ENCODE assay signal across 17 cellular contexts in the genomic region with DNA sequence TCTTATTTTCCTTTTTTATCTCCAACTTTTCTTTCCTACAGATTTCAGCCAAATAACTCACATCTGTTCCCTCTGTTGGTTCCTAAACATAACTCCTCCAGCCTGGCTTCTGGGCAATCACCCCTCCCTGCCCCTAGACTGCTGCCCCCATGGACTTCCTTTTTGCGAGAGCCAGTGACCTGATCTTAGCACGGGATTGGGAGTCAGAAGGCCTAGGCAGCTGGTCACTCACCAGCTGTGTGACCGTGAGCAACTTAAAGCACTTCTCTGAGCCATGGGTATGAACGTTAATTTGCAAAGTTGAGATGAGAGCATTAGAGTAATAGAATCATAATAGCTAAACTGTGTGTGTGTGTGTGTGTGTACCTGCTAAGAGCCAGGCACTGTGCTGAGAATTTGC. TPM values are rescaled to one million over a fixed set of nuclear protein-coding genes. Genes with fewer than 3 reads are reported as not detected.
A peak's percentile ranks its signal among the peaks of the same experiment; 100 is the strongest.
DNase-seq lines count a peak whose midpoint lies in the region; ATAC-seq, FAIRE-seq and TF ChIP-seq lines count a peak whose summit lies in the region.
"Had no signal": no experiment of that assay in that cellular context is flagged by ENCODE, and none has a peak within 500 bp of the region (broad histone marks: within the 10 kb centered on the region; RNA-seq: fewer than 3 reads in every experiment).

No MANE protein-coding gene starts in this region.

- peaks cover 2% of the 10 kb centered on the region; the same call in 1 of the 2 replicates for H3K23me2 ChIP-seq in H1 (ENCODE audit: low read depth, low read length)

- H3K27ac Mint-ChIP-seq in CD4-positive, alpha-beta T cell = peak overlapping the region; percentile 88
- H3K27ac Mint-ChIP-seq in natural killer cell treated with Interleukin-12 subunit alpha and Interleukin-12 subunit beta and Interleukin-15 and Interleukin-18, amount 100 ng/mL, for 72 hours = peak overlapping the region; percentile 84 to 89
- H3K27ac Mint-ChIP-seq: endodermal cell, progenitor cell of endocrine pancreas had no signal

- H3K56ac ChIP-seq in H1 (replicated peaks; ENCODE audit: insufficient read length, low read depth, low read length) = no peak overlapping the region

- H3K27me3 ChIP-seq in CD4-positive, alpha-beta T cell (ENCODE audit: control insufficient read depth, insufficient read depth, low read length) = peaks cover 8% of the 10 kb centered on the region
- peaks cover 7% of the 10 kb centered on the region for H3K27me3 ChIP-seq in HL-60 (ENCODE audit: insufficient read depth, poor library complexity, severe bottlenecking)
- H3K27me3 ChIP-seq in H1 (replicated peaks in 1 of 4; ENCODE audit: control insufficient read depth in 3 of 4, extremely low read depth in 1 of 4, insufficient read depth in 3 of 4, low read length in 3 of 4) = no peaks in the 10 kb centered on the region

- peaks cover 16% of the 10 kb centered on the region for H3K27me3 Mint-ChIP-seq in CD4-positive, alpha-beta T cell
- H3K27me3 Mint-ChIP-seq in natural killer cell treated with Interleukin-12 subunit alpha and Interleukin-12 subunit beta and Interleukin-15 and Interleukin-18, amount 100 ng/mL, for 72 hours = peaks cover 5% of the 10 kb centered on the region in 2 donors

- intact Hi-C loops in CD4-positive, alpha-beta T cell (cut with DNase I, micrococcal nuclease) = loop anchor here in 1 of 2 experiments (2.0 kb wide), 1 partner anchor 17 kb away; no protein-coding TSS in a partner anchor

- CTCF ChIA-PET in CD4-positive, alpha-beta T cell (lab: Charles Lee) = interaction anchor here (1.0 to 3.2 kb wide), 2 partner anchors 10 to 18 kb away, joined by 3 to 14 read pairs; no protein-coding TSS in a partner anchor
- CTCF ChIA-PET in H1 (lab: Charles Lee; ENCODE audit: partially characterized antibody) = interaction anchor here (1.3 to 14.5 kb wide), 4 partner anchors 9 to 205 kb away, joined by 3 to 114 read pairs (median 18); no protein-coding TSS in a partner anchor

- H2BK5ac ChIP-seq in H1 (ENCODE audit: low read depth, low read length) = peak overlapping the region; percentile 41; the same call in 1 of the 2 replicates

- H4K8ac ChIP-seq in H1 (ENCODE audit: extremely low read depth, insufficient read depth, low read length) = 0 out of 2 replicates have a peak overlapping the region, but pooled peaks have one; percentile 43

- H3K27ac ChIP-seq in CD4-positive, alpha-beta T cell (ENCODE audit: low read depth, low read length) = no peak overlapping the region
- H3K27ac ChIP-seq in HL-60 (replicated peaks) (peak overlapping the region; percentile 68), H1 (ENCODE audit: low read depth, low read length) (no peak overlapping the region)
- H3K27ac ChIP-seq: VCaP had no signal

- no peak for TF ChIP-seq RAD21 in H1 (IDR thresholded peaks at IDR 0.05 in 1 of 2, conservative IDR thresholded peaks at IDR 0.05 in 1 of 2; ENCODE audit: low read depth in 2 of 2, low read length in 2 of 2)

- H3K9ac ChIP-seq in H1 (replicated peaks in 1 of 4; ENCODE audit: extremely low read depth in 1 of 4, low read depth in 3 of 4, low read length in 3 of 4) = no peak overlapping the region
- H3K9ac ChIP-seq: SK-N-SH had no signal

- H3K23ac ChIP-seq in H1 (ENCODE audit: insufficient read length) = no peak overlapping the region

- H3K36me3 ChIP-seq in H1 (ENCODE audit: control insufficient read depth in 2 of 4, insufficient read depth in 4 of 4, low read length in 3 of 4) = no peaks in the 10 kb centered on the region

- H4K5ac ChIP-seq in H1 (ENCODE audit: insufficient read length, low read depth, low read length) = no peak overlapping the region

- peaks cover 12 to 34% (median 17%) of the 10 kb centered on the region in 4 experiments for H3K4me1 ChIP-seq in H1 (replicated peaks in 1 of 4; ENCODE audit: control insufficient read depth in 3 of 4, insufficient read depth in 4 of 4, low read length in 3 of 4)

- no peak overlapping the region for H3K14ac ChIP-seq in H1 (ENCODE audit: insufficient read length)

- H2BK12ac ChIP-seq in H1 (ENCODE audit: low read depth, low read length) = peak overlapping the region; percentile 6; the same call in 1 of the 2 replicates

- peaks cover 84% of the 10 kb centered on the region for H3K4me1 Mint-ChIP-seq in CD4-positive, alpha-beta T cell (ENCODE audit: low read depth)
- H3K4me1 Mint-ChIP-seq in natural killer cell treated with Interleukin-12 subunit alpha and Interleukin-12 subunit beta and Interleukin-15 and Interleukin-18, amount 100 ng/mL, for 72 hours (ENCODE audit: low read depth in 2 of 2) = peaks cover 52 to 55% of the 10 kb centered on the region in 2 donors

- TF ChIP-seq EP300 in H1 (IDR thresholded peaks at IDR 0.05; ENCODE audit: borderline replicate concordance in 1 of 2, low read depth in 2 of 2, low read length in 2 of 2) = no peak

- no peak for DNase-seq in CD4-positive, alpha-beta T cell
- DNase-seq in HL-60 (ENCODE audit: low read depth in 1 of 2, low spot score in 1 of 2) (peak; percentile 26 to 60), H1 (ENCODE audit: low read depth in 1 of 2, low spot score in 2 of 2) (no peak)
- DNase-seq in natural killer cell treated with Interleukin-12 subunit alpha and Interleukin-12 subunit beta and Interleukin-15 and Interleukin-18, amount 100 ng/mL, for 72 hours (ENCODE audit: low spot score) = no peak
- DNase-seq: activated CD8-positive, alpha-beta memory T cell treated with anti-CD3 and anti-CD28 coated beads, Interleukin-2, amount 50 U/mL, for 4 hours; caudate nucleus; foreskin fibroblast; NCI-H1048; NCI-H2227 treated with DMSO at 0.1 percent for 48 hours; SK-N-SH; stimulated activated CD4-positive, alpha-beta T cell treated with anti-CD3 and anti-CD28 coated beads, Interleukin-15, amount 100 ng/mL, for 24 hours had no signal

- no peaks in the 10 kb centered on the region for H3K9me3 Mint-ChIP-seq in CD4-positive, alpha-beta T cell
- no peaks in the 10 kb centered on the region for H3K9me3 Mint-ChIP-seq in natural killer cell treated with Interleukin-12 subunit alpha and Interleukin-12 subunit beta and Interleukin-15 and Interleukin-18, amount 100 ng/mL, for 72 hours
- H3K9me3 Mint-ChIP-seq: endodermal cell had no signal

- H4K91ac ChIP-seq in H1 (replicated peaks; ENCODE audit: insufficient read length, low read length) = peak overlapping the region; percentile 22

- no peaks in the 10 kb centered on the region for H3K79me2 ChIP-seq in H1 (ENCODE audit: control insufficient read depth in 1 of 2, insufficient read depth in 2 of 2, low read length in 2 of 2)

- 70% methylated on average over 4 of the region's 4 CpGs; no CpG with 5 or more reads in 1 of the 2 experiments for WGBS in H1 (ENCODE audit: extremely low coverage in 1 of 2, insufficient coverage in 1 of 2, insufficient read length in 1 of 2, insufficient replicate concordance in 2 of 2, low coverage in 1 of 2, low lambda C conversion rate in 2 of 2, missing lambda C conversion rate in 1 of 2), 2 experiments

- no peak overlapping the region for H2AFZ ChIP-seq in H1 (ENCODE audit: low read length)

- peak overlapping the region in 1 of 2 experiments; percentile 27; a peak in 1 of 4 replicates for H3K4me2 ChIP-seq in H1 (ENCODE audit: insufficient read depth in 1 of 2, low read depth in 2 of 2, low read length in 2 of 2)
- H3K4me2 ChIP-seq: SK-N-SH had no signal

- H3K36me3 Mint-ChIP-seq in CD4-positive, alpha-beta T cell (ENCODE audit: low read depth) = no peaks in the 10 kb centered on the region
- no peaks in the 10 kb centered on the region for H3K36me3 Mint-ChIP-seq in natural killer cell treated with Interleukin-12 subunit alpha and Interleukin-12 subunit beta and Interleukin-15 and Interleukin-18, amount 100 ng/mL, for 72 hours

- no peak overlapping the region for H3K4ac ChIP-seq in H1 (replicated peaks; ENCODE audit: insufficient read length, low read depth, low read length)

- TF ChIP-seq POLR2A in H1 (IDR thresholded peaks at IDR 0.05; ENCODE audit: control extremely low read depth in 1 of 2, low read depth in 2 of 2, low read length in 2 of 2) = no peak

- peak overlapping the region; percentile 85 for H3K4me3 Mint-ChIP-seq in CD4-positive, alpha-beta T cell
- peak overlapping the region; percentile 81 for H3K4me3 Mint-ChIP-seq in natural killer cell treated with Interleukin-12 subunit alpha and Interleukin-12 subunit beta and Interleukin-15 and Interleukin-18, amount 100 ng/mL, for 72 hours
- H3K4me3 Mint-ChIP-seq: endodermal cell had no signal

- H4K20me1 ChIP-seq in H1 (replicated peaks in 1 of 2; ENCODE audit: control insufficient read depth in 1 of 2, insufficient read depth in 2 of 2, low read length in 2 of 2) = no peaks in the 10 kb centered on the region

- peak overlapping the region; percentile 40; the same call in 1 of the 2 replicates for H2BK20ac ChIP-seq in H1 (ENCODE audit: low read length)

- no peak for ATAC-seq in CD4-positive, alpha-beta T cell (ENCODE audit: poor library complexity)
- ATAC-seq in natural killer cell treated with Interleukin-12 subunit alpha and Interleukin-12 subunit beta and Interleukin-15 and Interleukin-18, amount 100 ng/mL, for 72 hours = no peak
- ATAC-seq in GM21737 (IDR thresholded peaks at IDR 0.05; ENCODE audit: unreplicated experiment) (no peak), GM19324 (IDR thresholded peaks at IDR 0.05; ENCODE audit: low FRiP score, unreplicated experiment) (no peak), GM18858 (IDR thresholded peaks at IDR 0.05; ENCODE audit: unreplicated experiment) (no peak)

- no peaks in the 10 kb centered on the region for H3K9me3 ChIP-seq in CD4-positive, alpha-beta T cell (ENCODE audit: control insufficient read depth, low read length)
- no peaks in the 10 kb centered on the region for H3K9me3 ChIP-seq in H1 (ENCODE audit: insufficient read depth in 2 of 2, low read depth in 1 of 2, low read length in 1 of 2)
- H3K9me3 ChIP-seq: SK-N-SH had no signal

- H3K4me3 ChIP-seq in HL-60 (replicated peaks; ENCODE audit: insufficient read depth, low read length) (no peak overlapping the region), H1 (ENCODE audit: extremely low read depth in 1 of 4, insufficient read depth in 2 of 4, low read depth in 3 of 4, low read length in 4 of 4) (no peak overlapping the region)

- FAIRE-seq in H1 (lab: Jason Lieb, UNC) = no peak

- peak overlapping the region; percentile 21 for H2BK120ac ChIP-seq in H1 (replicated peaks; ENCODE audit: low read depth, low read length)

- TF ChIP-seq CTCF in CD4-positive, alpha-beta T cell (IDR thresholded peaks at IDR 0.05) = no peak
- TF ChIP-seq CTCF in HL-60 (IDR thresholded peaks at IDR 0.05; ENCODE audit: insufficient read depth, low read length) (no peak), H1 (IDR thresholded peaks at IDR 0.05; ENCODE audit: control extremely low read depth in 1 of 3, insufficient read depth in 1 of 3, low read depth in 1 of 3, low read length in 3 of 3) (no peak)

- H3K79me1 ChIP-seq in H1 (ENCODE audit: low read depth, low read length) = no peaks in the 10 kb centered on the region

- H2AK5ac ChIP-seq in H1 (ENCODE audit: low read depth, low read length) = no peak overlapping the region

- H2BK15ac ChIP-seq in H1 (ENCODE audit: low read length) = no peak overlapping the region

- H3K18ac ChIP-seq in H1 (ENCODE audit: extremely low read depth, low read length) = no peak overlapping the region

- POLR2A ChIA-PET in CD4-positive, alpha-beta T cell (lab: Charles Lee) = interaction anchor here (1.4 kb wide), 2 partner anchors 10 to 33 kb away, joined by 6 to 11 read pairs; a partner anchor contains a TSS
- POLR2A ChIA-PET in H1 (lab: Charles Lee; ENCODE audit: partially characterized antibody) = interaction anchor here (1.9 kb wide), 1 partner anchor 10 kb away, joined by 7 read pairs; no protein-coding TSS in a partner anchor

RNA-seq across cellular contexts. Expression of a gene that starts 4.5 kb away (rescaled TPM):
- 1 to 10 TPM; 1.6 to 2.2 TPM for total RNA-seq in CD4-positive, alpha-beta T cell
- total RNA-seq in H1 (2021; fragmentation: NEBNext Ultra II Directional; extraction: Animal tissue kit (Norgen Biotek cat#: 25700)) = 1.7 and 2.2 TPM in 2 replicates
- 1.5 and 1.6 TPM in 2 replicates for polyA plus RNA-seq in H1 (2011; rRNA removed)
- 0.90 TPM for polyA plus RNA-seq in H1 (2011; cell fraction: cytosol; rRNA removed)
- 2.0 TPM for polyA plus RNA-seq in H1 (2011; cell fraction: nucleus; rRNA removed)
- polyA plus RNA-seq in H1 (2012, experiment 1 of 2) = 1.2 to 2.2 TPM (median 2.1 TPM) in 4 replicates
- polyA plus RNA-seq in H1 (2012, experiment 2 of 2) = 1.7 TPM
- polyA plus RNA-seq in H1 (2013, experiment 1 of 2) = 8.6 TPM
- 8.2 TPM for polyA plus RNA-seq in H1 (2013, experiment 2 of 2)
- polyA minus RNA-seq in H1 (2011; rRNA and poly(A)+ RNA removed) = 0.37 and 0.38 TPM in 2 replicates
- 0.44 TPM for polyA minus RNA-seq in H1 (2011; cell fraction: cytosol; rRNA and poly(A)+ RNA removed)
- polyA minus RNA-seq in H1 (2011; cell fraction: nucleus; rRNA and poly(A)+ RNA removed) = 0.80 TPM
- under 1 TPM in 1 of 2 donors, not detected in 1; 0.17 TPM for total RNA-seq in natural killer cell treated with Interleukin-12 subunit alpha and Interleukin-12 subunit beta and Interleukin-15 and Interleukin-18, amount 100 ng/mL, for 72 hours
- total RNA-seq: progenitor cell of endocrine pancreas had no signal

RNA-seq across cellular contexts. Expression of a gene that starts 24.8 kb away (rescaled TPM):
- total RNA-seq in CD4-positive, alpha-beta T cell = 1 to 10 TPM; 1.3 to 2.4 TPM
- total RNA-seq in H1 (2021; fragmentation: NEBNext Ultra II Directional; extraction: Animal tissue kit (Norgen Biotek cat#: 25700)) = 5.9 and 7.3 TPM in 2 replicates
- polyA plus RNA-seq in H1 (2011; rRNA removed) = 1.9 and 2.8 TPM in 2 replicates
- 3.4 TPM for polyA plus RNA-seq in H1 (2011; cell fraction: cytosol; rRNA removed)
- 10.2 TPM for polyA plus RNA-seq in H1 (2011; cell fraction: nucleus; rRNA removed)
- polyA plus RNA-seq in H1 (2012, experiment 1 of 2) = 6.1 to 14.6 TPM (median 10.7 TPM) in 4 replicates
- 14.4 TPM for polyA plus RNA-seq in H1 (2012, experiment 2 of 2)
- 13.0 TPM for polyA plus RNA-seq in H1 (2013, experiment 1 of 2)
- polyA plus RNA-seq in H1 (2013, experiment 2 of 2) = 12.6 TPM
- 2.0 TPM in 2 replicates for polyA minus RNA-seq in H1 (2011; rRNA and poly(A)+ RNA removed)
- polyA minus RNA-seq in H1 (2011; cell fraction: cytosol; rRNA and poly(A)+ RNA removed) = not detected
- 5.2 TPM for polyA minus RNA-seq in H1 (2011; cell fraction: nucleus; rRNA and poly(A)+ RNA removed)
- total RNA-seq in natural killer cell treated with Interleukin-12 subunit alpha and Interleukin-12 subunit beta and Interleukin-15 and Interleukin-18, amount 100 ng/mL, for 72 hours = not detected

RNA-seq across cellular contexts. Expression of a gene that starts 32.2 kb away (rescaled TPM):
- 10 to 100 TPM; 67.3 to 74.6 TPM for total RNA-seq in CD4-positive, alpha-beta T cell
- 14.6 and 15.9 TPM in 2 replicates for total RNA-seq in H1 (2021; fragmentation: NEBNext Ultra II Directional; extraction: Animal tissue kit (Norgen Biotek cat#: 25700))
- polyA plus RNA-seq in H1 (2011; rRNA removed) = 12.4 and 17.1 TPM in 2 replicates
- 9.0 TPM for polyA plus RNA-seq in H1 (2011; cell fraction: cytosol; rRNA removed)
- polyA plus RNA-seq in H1 (2011; cell fraction: nucleus; rRNA removed) = 36.3 TPM
- 7.6 to 12.8 TPM (median 11.8 TPM) in 4 replicates for polyA plus RNA-seq in H1 (2012, experiment 1 of 2)
- 8.5 TPM for polyA plus RNA-seq in H1 (2012, experiment 2 of 2)
- 10.1 TPM for polyA plus RNA-seq in H1 (2013, experiment 1 of 2)
- 8.8 TPM for polyA plus RNA-seq in H1 (2013, experiment 2 of 2)
- 11.4 and 15.8 TPM in 2 replicates for polyA minus RNA-seq in H1 (2011; rRNA and poly(A)+ RNA removed)
- polyA minus RNA-seq in H1 (2011; cell fraction: cytosol; rRNA and poly(A)+ RNA removed) = 11.1 TPM
- 31.5 TPM for polyA minus RNA-seq in H1 (2011; cell fraction: nucleus; rRNA and poly(A)+ RNA removed)
- 10 to 100 TPM; 44.4 to 62.6 TPM for total RNA-seq in natural killer cell treated with Interleukin-12 subunit alpha and Interleukin-12 subunit beta and Interleukin-15 and Interleukin-18, amount 100 ng/mL, for 72 hours

Comparison
In these comparisons a context has a peak if more than half of its experiments do, and no peak if none do; other contexts are left out.
1. DNase-seq: peak in HL-60 (2 of 2); none in CD4-positive, alpha-beta T cell (0 of 10), H1 (0 of 2) and natural killer cell treated with Interleukin-12 subunit alpha and Interleukin-12 subunit beta and Interleukin-15 and Interleukin-18, amount 100 ng/mL, for 72 hours (single experiment).